ENCODE assay signal across 8 cellular contexts in genomic region chr5:55711531-55712022, GRCh38. TPM values are rescaled to one million over a fixed set of nuclear protein-coding genes. Genes with fewer than 3 reads are reported as not detected.
DNase-seq lines count a peak whose midpoint lies in the region; ATAC-seq and TF ChIP-seq lines count a peak whose summit lies in the region.

No MANE protein-coding gene starts in this region.

- H3K27ac ChIP-seq in DND-41 (ENCODE audit: low read length): peak overlapping the region; percentile 67
- peak overlapping the region; percentile 32 to 80 (median 52) for H3K27ac ChIP-seq in Peyer's patch
- H3K27ac ChIP-seq in endodermal cell (ENCODE audit: low read depth, low read length): no peak overlapping the region
- H3K27ac ChIP-seq in neutrophil: peak overlapping the region; percentile 30

- H3K4me3 ChIP-seq in DND-41 (ENCODE audit: low read depth in 1 of 2, low read length in 2 of 2) (peak overlapping the region; percentile 38 to 79; a peak in 3 of 4 replicates), Peyer's patch (peak overlapping the region; percentile 62 to 75 (median 72)), endodermal cell (ENCODE audit: low read length) (peak overlapping the region; percentile 98), neutrophil (ENCODE audit: low read depth in 1 of 2, low read length in 1 of 2) (peak overlapping the region; percentile 77 to 91)

- H3K79me2 ChIP-seq in DND-41 (ENCODE audit: insufficient read depth, low read length): peaks cover 36% of the 10 kb centered on the region

- H3K36me3 ChIP-seq in DND-41 (ENCODE audit: insufficient read depth, low read length) (peaks cover 11% of the 10 kb centered on the region), Peyer's patch (no peaks in the 10 kb centered on the region), endodermal cell (ENCODE audit: control insufficient read depth, insufficient read depth, low read length) (peaks cover 19% of the 10 kb centered on the region), neutrophil (peaks cover 3% of the 10 kb centered on the region)

- TF ChIP-seq CTCF in DND-41 (IDR thresholded peaks at IDR 0.05; ENCODE audit: borderline replicate concordance, extremely low read depth, low read length, poor library complexity, severe bottlenecking): no peak
- no peak for TF ChIP-seq CTCF in Peyer's patch (IDR thresholded peaks at IDR 0.05)
- no peak for TF ChIP-seq CTCF in endodermal cell (conservative IDR thresholded peaks at IDR 0.05)
- no peak for TF ChIP-seq CTCF in neutrophil (IDR thresholded peaks at IDR 0.05)

- H2AFZ ChIP-seq in DND-41 (ENCODE audit: low read depth, low read length): peak overlapping the region; percentile 94

- WGBS in endodermal cell (ENCODE audit: insufficient coverage in 1 of 2, insufficient read length in 1 of 2), 2 experiments: 8 to 15% methylated on average over 6 to 17 of the region's 17 CpGs

- H3K9me3 ChIP-seq in DND-41 (ENCODE audit: insufficient read depth, low read length, severe bottlenecking) (no peaks in the 10 kb centered on the region), Peyer's patch (no peaks in the 10 kb centered on the region), endodermal cell (ENCODE audit: control insufficient read depth, low read length) (no peaks in the 10 kb centered on the region), neutrophil (no peaks in the 10 kb centered on the region)

- H3K27me3 ChIP-seq in DND-41 (ENCODE audit: insufficient read depth, low read length, poor library complexity) (no peaks in the 10 kb centered on the region), Peyer's patch (no peaks in the 10 kb centered on the region), endodermal cell (ENCODE audit: control insufficient read depth, insufficient read depth, low read length, poor library complexity, severe bottlenecking) (no peaks in the 10 kb centered on the region), neutrophil (peaks cover 7% of the 10 kb centered on the region)

- peak overlapping the region; percentile 100 for H3K4me3 Mint-ChIP-seq in endodermal cell

- DNase-seq in DND-41 (no peak), Peyer's patch (no peak), endodermal cell (no peak), NCI-H2107 (lab: John Stamatoyannopoulos, UW) (no peak), NCI-H345 (lab: John Stamatoyannopoulos, UW) (no peak), iPS-NIHi11 (ENCODE audit: low spot score) (no peak)

- H3K9me3 Mint-ChIP-seq in endodermal cell: peaks cover 11% of the 10 kb centered on the region

- H3K4me1 Mint-ChIP-seq in endodermal cell: peaks cover 14% of the 10 kb centered on the region

- H3K4me2 ChIP-seq in DND-41 (ENCODE audit: insufficient read depth, low read length): peak overlapping the region; percentile 74

- ATAC-seq in DND-41 (ENCODE audit: insufficient read depth, low read depth) (no peak), HG03025 (IDR thresholded peaks at IDR 0.05; ENCODE audit: low FRiP score, unreplicated experiment) (no peak)

- H3K36me3 Mint-ChIP-seq in endodermal cell (ENCODE audit: low read depth): peaks cover 26% of the 10 kb centered on the region

- TF ChIP-seq POLR2A in Peyer's patch (IDR thresholded peaks at IDR 0.05): no peak

- no peaks in the 10 kb centered on the region for H3K27me3 Mint-ChIP-seq in endodermal cell (ENCODE audit: insufficient read depth)

- H3K27ac Mint-ChIP-seq in endodermal cell: peak overlapping the region; percentile 99

- H3K9ac ChIP-seq in DND-41 (ENCODE audit: low read depth, low read length) (peak overlapping the region; percentile 60), endodermal cell (ENCODE audit: extremely low read depth, low read length, poor library complexity, severe bottlenecking) (peak overlapping the region; percentile 88)

- peaks cover 24% of the 10 kb centered on the region for H3K4me1 ChIP-seq in DND-41 (ENCODE audit: insufficient read depth, low read length)
- H3K4me1 ChIP-seq in Peyer's patch: peaks cover 0 to 8% (median 3%) of the 10 kb centered on the region in 4 donors
- no peaks in the 10 kb centered on the region for H3K4me1 ChIP-seq in endodermal cell (ENCODE audit: control insufficient read depth, insufficient read depth, low read length)
- peaks cover 9 to 12% of the 10 kb centered on the region in 2 experiments for H3K4me1 ChIP-seq in neutrophil (ENCODE audit: control insufficient read depth in 1 of 2, insufficient read depth in 1 of 2, low read depth in 1 of 2, low read length in 1 of 2)

- no peaks in the 10 kb centered on the region for H4K20me1 ChIP-seq in DND-41 (ENCODE audit: insufficient read depth, low read length)

RNA-seq across cellular contexts. Expression of gene SLC38A9, which starts 0.5 kb away (rescaled TPM):
- total RNA-seq in Peyer's patch (10 to 100 TPM; 26.3 to 53.6 (median 32.0) TPM), endodermal cell (10 to 100 TPM; 38.5 to 41.7 TPM)
- polyA plus RNA-seq in endodermal cell (2013, experiment 1 of 2): 29.1 TPM
- 27.6 TPM for polyA plus RNA-seq in endodermal cell (2013, experiment 2 of 2)

RNA-seq across cellular contexts. Expression of gene DDX4, which starts 26.3 kb away (rescaled TPM):
- total RNA-seq in Peyer's patch: not detected
- total RNA-seq in endodermal cell: not detected
- not detected for polyA plus RNA-seq in endodermal cell (2013, experiment 1 of 2)
- polyA plus RNA-seq in endodermal cell (2013, experiment 2 of 2): not detected
